ENCODE assay signal across 17 cellular contexts in the genomic region with DNA sequence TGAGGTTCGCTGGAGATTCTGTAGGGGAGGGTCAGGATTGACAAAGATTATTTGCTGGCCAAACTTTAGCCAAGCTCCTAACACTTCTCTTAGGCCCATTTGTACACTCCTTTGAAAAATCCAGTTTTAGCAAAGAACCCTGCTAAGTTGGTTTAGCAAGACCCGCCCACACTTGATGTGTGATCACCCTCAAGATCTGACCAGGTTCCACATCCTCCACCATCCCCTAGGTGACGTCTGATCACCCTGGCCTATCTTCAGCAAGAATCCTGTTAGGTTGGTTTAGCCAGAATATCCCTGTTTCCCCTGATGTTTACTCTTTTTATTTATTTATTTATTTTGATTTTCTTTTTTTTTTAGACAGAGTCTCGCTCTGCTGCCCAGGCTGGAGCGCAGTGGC. TPM values are rescaled to one million over a fixed set of nuclear protein-coding genes. Genes with fewer than 3 reads are reported as not detected.
DNase-seq lines count a peak whose midpoint lies in the region; ATAC-seq lines count a peak whose summit lies in the region.
"Had no signal": no experiment of that assay in that cellular context is flagged by ENCODE, and none has a peak within 500 bp of the region (broad histone marks: within the 10 kb centered on the region; RNA-seq: fewer than 3 reads in every experiment).

No MANE protein-coding gene starts in this region.

- no peak overlapping the region for H3K4me3 Mint-ChIP-seq in activated CD8-positive, alpha-beta memory T cell treated with anti-CD3 and anti-CD28 coated beads, Interleukin-2, amount 10 ng/mL, durations not matched to agents 7 days and 5 days
- no peak overlapping the region for H3K4me3 Mint-ChIP-seq in naive thymus-derived CD4-positive, alpha-beta T cell
- H3K4me3 Mint-ChIP-seq: CD4-positive, CD25-positive, alpha-beta regulatory T cell; CD8-positive, alpha-beta memory T cell; GM23338 had no signal

- H2AK5ac ChIP-seq in trophoblast cell (ENCODE audit: low read length) = no peak overlapping the region

- no peak overlapping the region for H2AFZ ChIP-seq in trophoblast cell (ENCODE audit: insufficient read depth, low read length, poor library complexity)
- H2AFZ ChIP-seq: GM23338 had no signal

- no peak overlapping the region for H2BK120ac ChIP-seq in trophoblast cell (ENCODE audit: insufficient read depth, low read length, poor library complexity)

- peaks cover 10% of the 10 kb centered on the region for H3K4me1 Mint-ChIP-seq in activated CD8-positive, alpha-beta memory T cell treated with anti-CD3 and anti-CD28 coated beads, Interleukin-2, amount 10 ng/mL, durations not matched to agents 7 days and 5 days
- H3K4me1 Mint-ChIP-seq in naive thymus-derived CD4-positive, alpha-beta T cell = peaks cover 0 to 2% (median 0%) of the 10 kb centered on the region in 7 donors
- H3K4me1 Mint-ChIP-seq: CD8-positive, alpha-beta memory T cell had no signal

- H3K9me3 ChIP-seq in naive thymus-derived CD4-positive, alpha-beta T cell (ENCODE audit: control insufficient read depth in 2 of 3, low read length in 3 of 3) = no peaks in the 10 kb centered on the region
- no peaks in the 10 kb centered on the region for H3K9me3 ChIP-seq in trophoblast cell (ENCODE audit: insufficient read depth, low read depth, low read length)
- H3K9me3 ChIP-seq: BE2C had no signal

- H3K4me2 ChIP-seq in trophoblast cell (ENCODE audit: low read length) = no peak overlapping the region
- H3K4me2 ChIP-seq: GM23338 had no signal

- intact Hi-C loops in naive thymus-derived CD4-positive, alpha-beta T cell (cut with micrococcal nuclease) = no loop called here
- intact Hi-C loops in head of caudate nucleus (cut with DNase I) = no loop called here

- H3K79me2 ChIP-seq in trophoblast cell (ENCODE audit: control insufficient read depth, insufficient read depth, low read length, poor library complexity) = no peaks in the 10 kb centered on the region

- H4K8ac ChIP-seq in trophoblast cell (ENCODE audit: low read depth, low read length) = no peak overlapping the region

- no peak overlapping the region for H3K23ac ChIP-seq in trophoblast cell (ENCODE audit: low read length)

- H3K27me3 ChIP-seq in naive thymus-derived CD4-positive, alpha-beta T cell (ENCODE audit: control insufficient read depth in 2 of 2, insufficient read depth in 2 of 2, low read length in 2 of 2) = no peaks in the 10 kb centered on the region
- no peaks in the 10 kb centered on the region for H3K27me3 ChIP-seq in trophoblast cell (ENCODE audit: insufficient read depth, low read length)
- H3K27me3 ChIP-seq: BE2C had no signal

- H3K9ac ChIP-seq in trophoblast cell (ENCODE audit: low read length) = no peak overlapping the region

- H3K36me3 ChIP-seq in naive thymus-derived CD4-positive, alpha-beta T cell (ENCODE audit: control insufficient read depth in 2 of 3, insufficient read depth in 3 of 3, low read length in 3 of 3) = no peaks in the 10 kb centered on the region
- H3K36me3 ChIP-seq in trophoblast cell (ENCODE audit: control insufficient read depth in 1 of 2, insufficient read depth in 2 of 2, low read length in 2 of 2) = no peaks in the 10 kb centered on the region
- H3K36me3 ChIP-seq: BE2C had no signal

- H3K27ac ChIP-seq in naive thymus-derived CD4-positive, alpha-beta T cell (ENCODE audit: low read depth, low read length) = no peak overlapping the region
- no peak overlapping the region for H3K27ac ChIP-seq in trophoblast cell (ENCODE audit: low read depth, low read length)
- H3K27ac ChIP-seq: HL-60 had no signal

- H4K91ac ChIP-seq in trophoblast cell (ENCODE audit: low read depth, low read length) = no peak overlapping the region

- H3K36me3 Mint-ChIP-seq in activated CD8-positive, alpha-beta memory T cell treated with anti-CD3 and anti-CD28 coated beads, Interleukin-2, amount 10 ng/mL, durations not matched to agents 7 days and 5 days = peaks cover 2% of the 10 kb centered on the region
- peaks cover 0 to 1% (median 0%) of the 10 kb centered on the region in 5 donors for H3K36me3 Mint-ChIP-seq in naive thymus-derived CD4-positive, alpha-beta T cell

- H3K27me3 Mint-ChIP-seq in activated CD8-positive, alpha-beta memory T cell treated with anti-CD3 and anti-CD28 coated beads, Interleukin-2, amount 10 ng/mL, durations not matched to agents 7 days and 5 days = peaks cover 4% of the 10 kb centered on the region
- H3K27me3 Mint-ChIP-seq in naive thymus-derived CD4-positive, alpha-beta T cell = peaks cover 0 to 1% (median 0%) of the 10 kb centered on the region in 5 donors

- H3K79me1 ChIP-seq in trophoblast cell (ENCODE audit: low read length) = no peaks in the 10 kb centered on the region

- no peak for ATAC-seq in activated CD8-positive, alpha-beta memory T cell treated with anti-CD3 and anti-CD28 coated beads, Interleukin-2, amount 10 ng/mL, durations not matched to agents 7 days and 5 days
- peak; percentile 48 for ATAC-seq in naive thymus-derived CD4-positive, alpha-beta T cell
- no peak for ATAC-seq in HG02610 (IDR thresholded peaks at IDR 0.05; ENCODE audit: unreplicated experiment)
- ATAC-seq: GM12878, GM23338 had no signal

- POLR2A ChIA-PET in naive thymus-derived CD4-positive, alpha-beta T cell (lab: Charles Lee) = no interaction called here

- H2BK12ac ChIP-seq in trophoblast cell (ENCODE audit: low read length) = no peak overlapping the region

- H2BK5ac ChIP-seq in trophoblast cell (ENCODE audit: low read depth, low read length, poor library complexity) = no peak overlapping the region

- H4K12ac ChIP-seq in trophoblast cell (ENCODE audit: low read depth, low read length) = no peak overlapping the region

- no peak overlapping the region for H3K4me3 ChIP-seq in naive thymus-derived CD4-positive, alpha-beta T cell (ENCODE audit: low read length)
- H3K4me3 ChIP-seq in trophoblast cell (ENCODE audit: low read depth, low read length) = no peak overlapping the region
- H3K4me3 ChIP-seq: GM12878, GM23338 had no signal

- H3K9me3 Mint-ChIP-seq in activated CD8-positive, alpha-beta memory T cell treated with anti-CD3 and anti-CD28 coated beads, Interleukin-2, amount 10 ng/mL, durations not matched to agents 7 days and 5 days (ENCODE audit: low read depth) = no peaks in the 10 kb centered on the region
- H3K9me3 Mint-ChIP-seq in naive thymus-derived CD4-positive, alpha-beta T cell = no peaks in the 10 kb centered on the region
- H3K9me3 Mint-ChIP-seq: CD8-positive, alpha-beta memory T cell; GM23338 had no signal

- no peaks in the 10 kb centered on the region for H3K4me1 ChIP-seq in naive thymus-derived CD4-positive, alpha-beta T cell (ENCODE audit: control insufficient read depth in 2 of 2, insufficient read depth in 2 of 2, low read length in 2 of 2)
- peaks cover 0 to 6% of the 10 kb centered on the region in 2 experiments for H3K4me1 ChIP-seq in trophoblast cell (ENCODE audit: control insufficient read depth in 1 of 2, insufficient read depth in 2 of 2, low read length in 2 of 2)
- H3K4me1 ChIP-seq: BE2C had no signal

- no CpG with 5 or more reads among the region's 5 CpGs for WGBS in trophoblast cell (ENCODE audit: extremely low coverage, insufficient coverage, insufficient read length)

- DNase-seq in activated CD8-positive, alpha-beta memory T cell treated with anti-CD3 and anti-CD28 coated beads, Interleukin-2, amount 10 ng/mL, durations not matched to agents 7 days and 5 days = peak; percentile 42
- DNase-seq in activated CD8-positive, alpha-beta memory T cell treated with anti-CD3 and anti-CD28 coated beads, Interleukin-2, amount 50 U/mL, for 4 hours = no peak
- no peak for DNase-seq in naive thymus-derived CD4-positive, alpha-beta T cell
- peak; percentile 33 to 72 for DNase-seq in trophoblast cell
- no peak for DNase-seq in head of caudate nucleus
- DNase-seq: ACHN; C1 segment of cervical spinal cord; CD4-positive, CD25-positive, alpha-beta regulatory T cell; CD8-positive, alpha-beta memory T cell; DND-41; EL; HCEC 1CT had no signal

- H3K4ac ChIP-seq in trophoblast cell (ENCODE audit: low read depth, low read length) = no peak overlapping the region

- CTCF ChIA-PET in activated CD8-positive, alpha-beta memory T cell treated with anti-CD3 and anti-CD28 coated beads, Interleukin-2, amount 10 ng/mL, durations not matched to agents 7 days and 5 days (lab: Charles Lee) = interaction anchor here (1.1 kb wide), 1 partner anchor 210 kb away, joined by 3 read pairs; no protein-coding TSS in a partner anchor
- CTCF ChIA-PET in naive thymus-derived CD4-positive, alpha-beta T cell (lab: Charles Lee) = no interaction called here

- H3K14ac ChIP-seq in trophoblast cell (ENCODE audit: low read length) = no peak overlapping the region

- H3K18ac ChIP-seq in trophoblast cell (ENCODE audit: low read length) = no peak overlapping the region

- H3K27ac Mint-ChIP-seq in activated CD8-positive, alpha-beta memory T cell treated with anti-CD3 and anti-CD28 coated beads, Interleukin-2, amount 10 ng/mL, durations not matched to agents 7 days and 5 days = no peak overlapping the region
- no peak overlapping the region for H3K27ac Mint-ChIP-seq in naive thymus-derived CD4-positive, alpha-beta T cell
- H3K27ac Mint-ChIP-seq: GM23338 had no signal

RNA-seq across cellular contexts. Expression of gene SLC35G2, which starts 14.8 kb away (rescaled TPM):
- 1 to 10 TPM; 1.1 to 1.6 TPM for total RNA-seq in activated CD8-positive, alpha-beta memory T cell treated with anti-CD3 and anti-CD28 coated beads, Interleukin-2, amount 10 ng/mL, durations not matched to agents 7 days and 5 days
- under 1 TPM in 1 of 5 experiments, not detected in 4; 0.60 TPM for total RNA-seq in naive thymus-derived CD4-positive, alpha-beta T cell
- polyA plus RNA-seq in naive thymus-derived CD4-positive, alpha-beta T cell = under 1 TPM in 1 of 2 donors, not detected in 1; 0.10 TPM
- 1.5 TPM in 2 replicates for polyA plus RNA-seq in trophoblast cell (2013)

RNA-seq across cellular contexts. Expression of gene STAG1, which starts 52.0 kb away (rescaled TPM):
- total RNA-seq in activated CD8-positive, alpha-beta memory T cell treated with anti-CD3 and anti-CD28 coated beads, Interleukin-2, amount 10 ng/mL, durations not matched to agents 7 days and 5 days = 10 to 100 TPM; 41.2 to 44.8 TPM
- total RNA-seq in naive thymus-derived CD4-positive, alpha-beta T cell = 10 to 100 TPM; 39.7 to 50.7 (median 43.6) TPM
- 10 to 100 TPM; 18.5 to 19.2 TPM for polyA plus RNA-seq in naive thymus-derived CD4-positive, alpha-beta T cell
- polyA plus RNA-seq in trophoblast cell (2013) = 13.3 and 13.7 TPM in 2 replicates

RNA-seq across cellular contexts. Expression of gene NCK1, which starts 57.8 kb away (rescaled TPM):
- total RNA-seq in activated CD8-positive, alpha-beta memory T cell treated with anti-CD3 and anti-CD28 coated beads, Interleukin-2, amount 10 ng/mL, durations not matched to agents 7 days and 5 days = 10 to 100 TPM; 37.1 to 37.4 TPM
- total RNA-seq in naive thymus-derived CD4-positive, alpha-beta T cell = 10 to 100 TPM; 41.1 to 59.6 (median 47.3) TPM
- 10 to 100 TPM; 39.1 to 51.4 TPM for polyA plus RNA-seq in naive thymus-derived CD4-positive, alpha-beta T cell
- 28.2 and 29.0 TPM in 2 replicates for polyA plus RNA-seq in trophoblast cell (2013)

Comparison
In these comparisons a context has a peak if more than half of its experiments do, and no peak if none do; other contexts are left out.
1. DNase-seq: peak in activated CD8-positive, alpha-beta memory T cell treated with anti-CD3 and anti-CD28 coated beads, Interleukin-2, amount 10 ng/mL, durations not matched to agents 7 days and 5 days (single experiment) and trophoblast cell (2 of 2); none in activated CD8-positive, alpha-beta memory T cell treated with anti-CD3 and anti-CD28 coated beads, Interleukin-2, amount 50 U/mL, for 4 hours (single experiment), naive thymus-derived CD4-positive, alpha-beta T cell (0 of 9) and head of caudate nucleus (0 of 42).